Comparison of ENCODE assay signal across 11 cellular contexts in genomic region chr5:120684749-120685415, GRCh38.
A peak's percentile ranks its signal among the peaks of the same experiment; 100 is the strongest.
DNase-seq lines count a peak whose midpoint lies in the region; ATAC-seq and TF ChIP-seq lines count a peak whose summit lies in the region.
"Had no signal": no experiment of that assay in that cellular context is flagged by ENCODE, and none has a peak within 500 bp of the region (broad histone marks: within the 10 kb centered on the region; RNA-seq: fewer than 3 reads in every experiment).

No MANE protein-coding gene starts in this region.

- intact Hi-C loops in posterior vena cava (cut with DNase I) (no loop called here), mammary epithelial cell (cut with micrococcal nuclease) (loop anchor here (2.0 kb wide), 1 partner anchor 220 kb away; the partner anchor contains the start of gene PRR16)

- H4K20me1 ChIP-seq in OCI-LY1 (ENCODE audit: insufficient read depth, low read length) (no peaks in the 10 kb centered on the region), mammary epithelial cell (ENCODE audit: insufficient read depth, low read length) (no peaks in the 10 kb centered on the region)

- H3K4me2 ChIP-seq in OCI-LY1 (ENCODE audit: low read length), result no peak overlapping the region
- no peak overlapping the region for H3K4me2 ChIP-seq in mammary epithelial cell (ENCODE audit: insufficient read depth, low read depth, low read length)

- 81% methylated on average over 2 of the region's 2 CpGs for WGBS in mammary epithelial cell (ENCODE audit: low coverage, missing lambda C conversion rate)

- CTCF ChIA-PET in mammary epithelial cell (lab: Charles Lee; ENCODE audit: low non-redundant PET), result no interaction called here

- H3K36me3 ChIP-seq in OCI-LY1 (ENCODE audit: insufficient read depth, low read length) (no peaks in the 10 kb centered on the region), mammary epithelial cell (ENCODE audit: insufficient read depth, low read length) (no peaks in the 10 kb centered on the region)
- H3K36me3 ChIP-seq: gastrocnemius medialis had no signal

- H3F3A ChIP-seq in OCI-LY1 (ENCODE audit: insufficient read depth, low read length), result no peaks in the 10 kb centered on the region

- H3K27ac ChIP-seq in OCI-LY1 (ENCODE audit: low read depth, low read length, poor library complexity, severe bottlenecking) (no peak overlapping the region), mammary epithelial cell (ENCODE audit: insufficient read depth, low read depth, low read length) (no peak overlapping the region)
- H3K27ac ChIP-seq: gastrocnemius medialis had no signal

- H3K9me3 ChIP-seq in OCI-LY1 (ENCODE audit: low read length) (no peaks in the 10 kb centered on the region), mammary epithelial cell (replicated peaks; ENCODE audit: insufficient read depth, low read length) (no peaks in the 10 kb centered on the region)
- H3K9me3 ChIP-seq: gastrocnemius medialis had no signal

- DNase-seq in ACHN (peak; percentile 15), fibroblast of mammary gland (ENCODE audit: low read depth) (peak; percentile 11), posterior vena cava (ENCODE audit: low spot score) (no peak), mammary epithelial cell (no peak)
- DNase-seq: gastrocnemius medialis, NCI-H446 treated with DMSO at 0.1 percent for 48 hours, T1000 had no signal

- H2AFZ ChIP-seq in OCI-LY1 (ENCODE audit: low read length), result no peak overlapping the region
- H2AFZ ChIP-seq in mammary epithelial cell (ENCODE audit: low read depth, low read length), result no peak overlapping the region

- dilution Hi-C loops in mammary epithelial cell (cut with HindIII; ENCODE audit: low sequenced_read_pairs), result no loop called here

- no TSS peak for BruUV-seq in mammary epithelial cell (replicated peaks; lab: Mats Ljungman, UMichigan)

- H3K4me1 ChIP-seq in OCI-LY1 (ENCODE audit: insufficient read depth, low read length, severe bottlenecking), result no peaks in the 10 kb centered on the region
- no peaks in the 10 kb centered on the region for H3K4me1 ChIP-seq in mammary epithelial cell (ENCODE audit: insufficient read depth, low read length)
- H3K4me1 ChIP-seq: gastrocnemius medialis had no signal

- ATAC-seq in GM18519 (IDR thresholded peaks at IDR 0.05; ENCODE audit: low FRiP score, unreplicated experiment) (peak; percentile 45), HG02571 (IDR thresholded peaks at IDR 0.05; ENCODE audit: unreplicated experiment) (no peak), GM19023 (IDR thresholded peaks at IDR 0.05; ENCODE audit: unreplicated experiment) (no peak)
- ATAC-seq: gastrocnemius medialis had no signal

- in situ Hi-C loops in ACHN (cut with HindIII; ENCODE audit: low pct_ligation_motif_present, low pct_unique_long_range_greater_than_20kb, low sequenced_read_pairs), result no loop called here
- in situ Hi-C loops in mammary epithelial cell (cut with MboI; ENCODE audit: low sequenced_read_pairs in 2 of 2), result no loop called here

- H3K27me3 ChIP-seq in OCI-LY1 (ENCODE audit: insufficient read depth, low read length), result no peaks in the 10 kb centered on the region
- no peaks in the 10 kb centered on the region for H3K27me3 ChIP-seq in mammary epithelial cell (ENCODE audit: insufficient read depth, low read length)
- H3K27me3 ChIP-seq: gastrocnemius medialis had no signal

- no peaks in the 10 kb centered on the region for H3K9me2 ChIP-seq in OCI-LY1 (ENCODE audit: low read depth, low read length)

- no peak overlapping the region for H3K4me3 ChIP-seq in OCI-LY1 (ENCODE audit: low read depth, low read length, poor library complexity, severe bottlenecking)
- H3K4me3 ChIP-seq in fibroblast of mammary gland (ENCODE audit: control insufficient read depth, low read depth, low read length), result no peak overlapping the region
- no peak overlapping the region for H3K4me3 ChIP-seq in mammary epithelial cell (replicated peaks in 1 of 3; ENCODE audit: insufficient read depth in 1 of 3, low read depth in 2 of 3, low read length in 3 of 3)
- H3K4me3 ChIP-seq: gastrocnemius medialis had no signal

- H3K9ac ChIP-seq in OCI-LY1 (ENCODE audit: low read length) (no peak overlapping the region), mammary epithelial cell (ENCODE audit: insufficient read depth, low read length) (no peak overlapping the region)

- TF ChIP-seq CTCF in OCI-LY1 (IDR thresholded peaks at IDR 0.05; ENCODE audit: low read length), result peak; percentile 32; the same call in 1 of the 2 replicates
- peak; percentile 26 for TF ChIP-seq CTCF in fibroblast of mammary gland (conservative IDR thresholded peaks at IDR 0.05; ENCODE audit: control insufficient read depth, insufficient read depth, low read depth, low read length)
- TF ChIP-seq CTCF in mammary epithelial cell (conservative IDR thresholded peaks at IDR 0.05 in 1 of 2, IDR thresholded peaks at IDR 0.05 in 1 of 2; ENCODE audit: extremely low read depth in 1 of 2, insufficient read depth in 1 of 2, low read depth in 1 of 2, low read length in 2 of 2), result no peak

- no peaks in the 10 kb centered on the region for H3K79me2 ChIP-seq in OCI-LY1 (ENCODE audit: insufficient read depth, low read length)
- no peaks in the 10 kb centered on the region for H3K79me2 ChIP-seq in mammary epithelial cell (ENCODE audit: insufficient read depth, low read length)

Comparison
In these comparisons a context has a peak if more than half of its experiments do, and no peak if none do; other contexts are left out.
1. DNase-seq: peak in ACHN (single experiment) and fibroblast of mammary gland (single experiment); none in posterior vena cava (single experiment) and mammary epithelial cell (single experiment).
2. CTCF ChIP-seq: peak in OCI-LY1 (single experiment) and fibroblast of mammary gland (single experiment); none in mammary epithelial cell (0 of 2).